In genomic region chr20:45904583-45905504, GRCh38 we compare ENCODE assay signal across 14 cellular contexts. TPM values are rescaled to one million over a fixed set of nuclear protein-coding genes. Genes with fewer than 3 reads are reported as not detected.
"Had no signal": no experiment of that assay in that cellular context is flagged by ENCODE, and none has a peak within 500 bp of the region (broad histone marks: within the 10 kb centered on the region; RNA-seq: fewer than 3 reads in every experiment).

No MANE protein-coding gene starts in this region.

- H3K4me3 ChIP-seq: gastrocnemius medialis, neural progenitor cell, thyroid gland, vagina had no signal

- H3K27ac Mint-ChIP-seq: activated CD4-positive, alpha-beta T cell treated with anti-CD3 and anti-CD28 coated beads for 36 hours; activated CD8-positive, alpha-beta T cell treated with anti-CD3 and anti-CD28 coated beads, Interleukin-2, amount 10 ng/mL, durations not matched to agents 7 days and 5 days; neural progenitor cell had no signal

- H3K9me3 ChIP-seq: gastrocnemius medialis, thyroid gland, vagina had no signal

- H3K4me1 Mint-ChIP-seq: activated CD4-positive, alpha-beta T cell treated with anti-CD3 and anti-CD28 coated beads for 36 hours had no signal

- H3K4me2 ChIP-seq: neural progenitor cell had no signal

- DNase-seq: activated CD4-positive, alpha-beta T cell treated with anti-CD3 and anti-CD28 coated beads for 36 hours; activated CD8-positive, alpha-beta memory T cell treated with anti-CD3 and anti-CD28 coated beads, Interleukin-2, amount 50 U/mL, for 48 hours; activated CD8-positive, alpha-beta T cell treated with anti-CD3 and anti-CD28 coated beads, Interleukin-2, amount 10 ng/mL, durations not matched to agents 7 days and 5 days; gastrocnemius medialis; left ventricle myocardium superior; retina; stimulated activated CD4-positive, alpha-beta T cell treated with anti-CD3 and anti-CD28 coated beads, Interleukin-15, amount 100 ng/mL, for 24 hours; stimulated activated CD4-positive, alpha-beta T cell treated with anti-CD3 and anti-CD28 coated beads, Interleukin-4, amount 100 ng/mL, for 24 hours; thyroid gland; WERI-Rb-1 had no signal

- H3K4me3 Mint-ChIP-seq: activated CD4-positive, alpha-beta T cell treated with anti-CD3 and anti-CD28 coated beads for 36 hours; activated CD8-positive, alpha-beta T cell treated with anti-CD3 and anti-CD28 coated beads, Interleukin-2, amount 10 ng/mL, durations not matched to agents 7 days and 5 days; neural progenitor cell had no signal

- H3K4me1 ChIP-seq: gastrocnemius medialis, neural progenitor cell, parathyroid adenoma, thyroid gland had no signal

- H3K27me3 ChIP-seq: gastrocnemius medialis, neural progenitor cell, thyroid gland, vagina had no signal

- H3K27ac ChIP-seq: gastrocnemius medialis, neural progenitor cell, parathyroid adenoma, thyroid gland, vagina, WERI-Rb-1 had no signal

- ATAC-seq: activated CD4-positive, alpha-beta T cell treated with anti-CD3 and anti-CD28 coated beads for 36 hours; activated CD8-positive, alpha-beta T cell treated with anti-CD3 and anti-CD28 coated beads, Interleukin-2, amount 10 ng/mL, durations not matched to agents 7 days and 5 days; gastrocnemius medialis; left ventricle myocardium superior had no signal

- H2AFZ ChIP-seq: neural progenitor cell, parathyroid adenoma had no signal

- H3K9me3 Mint-ChIP-seq: neural progenitor cell had no signal

- H3K27me3 Mint-ChIP-seq: activated CD4-positive, alpha-beta T cell treated with anti-CD3 and anti-CD28 coated beads for 36 hours had no signal

- H3K9ac ChIP-seq: neural progenitor cell, parathyroid adenoma had no signal

- H3K36me3 ChIP-seq: neural progenitor cell had no signal

RNA-seq across cellular contexts. Expression of gene SPATA25, which starts 17.4 kb away (rescaled TPM):
- polyA plus RNA-seq: keratinocyte had no signal
